1 cellular context compared by ENCODE assay signal in genomic region chr22:41780714-41781507, GRCh38.
A peak's percentile ranks its signal among the peaks of the same experiment; 100 is the strongest.
TF ChIP-seq lines count a peak whose summit lies in the region.

No MANE protein-coding gene starts in this region.

TF ChIP-seq in GM12878, 131 proteins besides CTCF, POLR2A, EP300 and RAD21 (continued from another document):
- no peak for TF ChIP-seq ATF3 (IDR thresholded peaks at IDR 0.05; ENCODE audit: borderline replicate concordance, extremely low read depth, low read depth, low read length)
- no peak for TF ChIP-seq WRNIP1 (IDR thresholded peaks at IDR 0.05; ENCODE audit: borderline replicate concordance, low read depth, low read length)
- no peak for TF ChIP-seq CBX3 (IDR thresholded peaks at IDR 0.05; ENCODE audit: borderline replicate concordance, low read depth)
- no peak for TF ChIP-seq SIN3A (IDR thresholded peaks at IDR 0.05; ENCODE audit: low read depth, low read length)
- TF ChIP-seq BRCA1 (IDR thresholded peaks at IDR 0.05; ENCODE audit: low read depth, low read length) = no peak
- TF ChIP-seq JUND (IDR thresholded peaks at IDR 0.05; ENCODE audit: low read depth, low read length) = no peak
- TF ChIP-seq HDAC6 (IDR thresholded peaks at IDR 0.05; ENCODE audit: unreplicated experiment) = no peak
- TF ChIP-seq TARDBP (IDR thresholded peaks at IDR 0.05; ENCODE audit: borderline replicate concordance) = no peak
- no peak for TF ChIP-seq RCOR1 (conservative IDR thresholded peaks at IDR 0.05; ENCODE audit: low read depth, low read length)
- TF ChIP-seq ASH2L (IDR thresholded peaks at IDR 0.05; ENCODE audit: borderline replicate concordance, low read depth) = no peak
- TF ChIP-seq RELA (IDR thresholded peaks at IDR 0.05; ENCODE audit: borderline replicate concordance, partially characterized antibody) = no peak
- no peak for TF ChIP-seq IRF5 (IDR thresholded peaks at IDR 0.05; ENCODE audit: borderline replicate concordance)
- peak; percentile 78; the same call in 1 of the 2 replicates for TF ChIP-seq SMAD5 (IDR thresholded peaks at IDR 0.05; ENCODE audit: low read depth)
- no peak for TF ChIP-seq FOXK2 (IDR thresholded peaks at IDR 0.05)
- TF ChIP-seq NBN (IDR thresholded peaks at IDR 0.05) = 0 out of 2 replicates have a peak, but pooled peaks have one; percentile 23
- peak; percentile 82 for TF ChIP-seq MLLT1 (IDR thresholded peaks at IDR 0.05)
- no peak for TF ChIP-seq CEBPB (IDR thresholded peaks at IDR 0.05; ENCODE audit: borderline replicate concordance in 1 of 2, low read depth in 2 of 2, low read length in 2 of 2)
- TF ChIP-seq CHD1 (IDR thresholded peaks at IDR 0.05; ENCODE audit: low read depth, low read length) = no peak
- peak; percentile 34; the same call in 1 of the 2 replicates for TF ChIP-seq MXI1 (IDR thresholded peaks at IDR 0.05; ENCODE audit: low read depth, low read length)
- TF ChIP-seq CHD2 (IDR thresholded peaks at IDR 0.05; ENCODE audit: borderline replicate concordance, low read depth, low read length) = peak; percentile 51; the same call in 1 of the 2 replicates
- peak; percentile 17; the same call in 1 of the 2 replicates for TF ChIP-seq ZBED1 (IDR thresholded peaks at IDR 0.05; ENCODE audit: borderline replicate concordance)
- no peak; the same call in 1 of the 2 replicates for TF ChIP-seq HDGF (IDR thresholded peaks at IDR 0.05)
- peak; percentile 98 for TF ChIP-seq PKNOX1 (IDR thresholded peaks at IDR 0.05)
